In genomic region chr9:89304479-89305188, GRCh38 we compare ENCODE assay signal across 19 cellular contexts. TPM values are rescaled to one million over a fixed set of nuclear protein-coding genes. Genes with fewer than 3 reads are reported as not detected.
DNase-seq lines count a peak whose midpoint lies in the region; ATAC-seq, FAIRE-seq and TF ChIP-seq lines count a peak whose summit lies in the region.
"Had no signal": no experiment of that assay in that cellular context is flagged by ENCODE, and none has a peak within 500 bp of the region (broad histone marks: within the 10 kb centered on the region; RNA-seq: fewer than 3 reads in every experiment).

No MANE protein-coding gene starts in this region.

- no peaks in the 10 kb centered on the region for H3K27me3 Mint-ChIP-seq in Caco-2 (ENCODE audit: insufficient read depth, unreplicated experiment)
- no peaks in the 10 kb centered on the region for H3K27me3 Mint-ChIP-seq in Calu3 (ENCODE audit: unreplicated experiment)

- WGBS in K562 (ENCODE audit: insufficient coverage, low coverage, missing lambda C conversion rate), result 54% methylated on average over 6 of the region's 7 CpGs
- 90% methylated on average over 7 of the region's 7 CpGs for WGBS in right cardiac atrium

- DNase-seq in Caco-2 (peak in 1 of 2 experiments; percentile 43), MV-4-11 (lab: John Stamatoyannopoulos, UW) (peak; percentile 91), K562 (ENCODE audit: extremely low read depth in 1 of 4, low spot score in 3 of 4) (no peak), GM10248 (ENCODE audit: extremely low spot score) (no peak), NCI-H2029 treated with DMSO at 0.1 percent for 48 hours (lab: John Stamatoyannopoulos, UW) (no peak), Calu3 (no peak), right cardiac atrium (no peak)
- DNase-seq: ACHN; activated gamma-delta T cell treated with Interleukin-2 at 50 U/mL for 16 hours; effector CD4-positive, alpha-beta T cell; NCI-H1092; NCI-H2171; NK-92 treated with Interleukin-12 subunit alpha and Interleukin-12 subunit beta, amount 100 ng/mL, for 24 hours; nucleus accumbens; spleen; stomach had no signal

- H3K27ac ChIP-seq in K562 (ENCODE audit: extremely low read depth, low read depth, low read length) (no peak overlapping the region), right cardiac atrium (ENCODE audit: low read length) (no peak overlapping the region)
- H3K27ac ChIP-seq: breast epithelium, SK-N-MC, spleen, stomach had no signal

- peaks cover 9% of the 10 kb centered on the region for H3K9me3 Mint-ChIP-seq in Caco-2 (ENCODE audit: unreplicated experiment)
- no peaks in the 10 kb centered on the region for H3K9me3 Mint-ChIP-seq in Calu3 (ENCODE audit: low read depth, unreplicated experiment)

- no peak overlapping the region for H3K4me3 ChIP-seq in Caco-2 (ENCODE audit: low read depth, low read length)
- H3K4me3 ChIP-seq in K562, result no peak overlapping the region
- H3K4me3 ChIP-seq in right cardiac atrium (ENCODE audit: low read length), result no peak overlapping the region
- H3K4me3 ChIP-seq: breast epithelium, SK-N-MC, spleen, stomach had no signal

- H3K79me2 ChIP-seq in K562 (ENCODE audit: control insufficient read depth, insufficient read depth, low read length), result peaks cover under 1% of the 10 kb centered on the region; the same call in 2 of the 3 replicates

- BruUV-seq in Caco-2 (replicated peaks; lab: Mats Ljungman, UMichigan), result no TSS peak
- no TSS peak for BruUV-seq in K562 (replicated peaks; lab: Mats Ljungman, UMichigan)
- no TSS peak for BruUV-seq in Calu3 (replicated peaks; lab: Mats Ljungman, UMichigan)

- POLR2A ChIA-PET in Caco-2 (lab: Charles Lee), result no interaction called here
- POLR2A ChIA-PET in K562 (lab: Yijun Ruan, JAX), result no interaction called here
- POLR2A ChIA-PET in GM10248 (lab: Yijun Ruan, JAX), result no interaction called here

- CTCF ChIA-PET in Caco-2 (lab: Charles Lee), result no interaction called here
- CTCF ChIA-PET in K562 (lab: Yijun Ruan, JAX; ENCODE audit: low intra/inter-chr PET ratio), result no interaction called here
- CTCF ChIA-PET in GM10248 (lab: Yijun Ruan, JAX), result interaction anchor here (1.6 kb wide), 1 partner anchor 14 kb away, joined by 4 read pairs; the partner anchor contains the start of gene SECISBP2
- CTCF ChIA-PET in Calu3 (lab: Charles Lee), result no interaction called here

- in situ Hi-C loops in K562 (cut with MboI), result no loop called here

- ATAC-seq in GM21529 (IDR thresholded peaks at IDR 0.05; ENCODE audit: unreplicated experiment) (peak; percentile 64), K562 (no peak), right cardiac atrium (no peak)

- H3K4me3 Mint-ChIP-seq in Caco-2 (ENCODE audit: unreplicated experiment) (peak overlapping the region; percentile 33), Calu3 (ENCODE audit: low read depth, unreplicated experiment) (no peak overlapping the region)

- no peak overlapping the region for H2AFZ ChIP-seq in K562 (ENCODE audit: low read depth, low read length)

- H3K36me3 ChIP-seq in Caco-2 (ENCODE audit: control insufficient read depth, insufficient read depth, low read length) (no peaks in the 10 kb centered on the region), K562 (ENCODE audit: control insufficient read depth, insufficient read depth, low read length) (no peaks in the 10 kb centered on the region)
- H3K36me3 ChIP-seq: breast epithelium, spleen, stomach had no signal

- no peak for TF ChIP-seq POLR2A in K562 (conservative IDR thresholded peaks at IDR 0.05)

- TF ChIP-seq CTCF in Caco-2 (IDR thresholded peaks at IDR 0.05; ENCODE audit: insufficient read depth in 1 of 2, low read depth in 1 of 2, low read length in 1 of 2, severe bottlenecking in 1 of 2, unreplicated experiment in 1 of 2) (no peak), K562 (IDR thresholded peaks at IDR 0.05 in 2 of 3, conservative IDR thresholded peaks at IDR 0.05 in 1 of 3; ENCODE audit: insufficient read depth in 2 of 3, low read depth in 1 of 3, low read length in 3 of 3) (no peak), GM10248 (IDR thresholded peaks at IDR 0.05; ENCODE audit: control extremely low read depth, extremely low read depth, low read depth, missing control alignments) (no peak), Calu3 (IDR thresholded peaks at IDR 0.05; ENCODE audit: unreplicated experiment) (no peak)

- no peak for TF ChIP-seq EP300 in K562 (IDR thresholded peaks at IDR 0.05; ENCODE audit: low read length)

- H3K4me1 Mint-ChIP-seq in Caco-2 (ENCODE audit: low read depth, unreplicated experiment) (peaks cover 20% of the 10 kb centered on the region), Calu3 (ENCODE audit: low read depth, unreplicated experiment) (no peaks in the 10 kb centered on the region)

- H3K9ac ChIP-seq in K562 (ENCODE audit: insufficient read depth in 1 of 2, low read depth in 2 of 2, low read length in 2 of 2), result no peak overlapping the region

- H3K4me2 ChIP-seq in K562 (ENCODE audit: insufficient read depth, low read length), result no peak overlapping the region

- no peaks in the 10 kb centered on the region for H3K9me3 ChIP-seq in Caco-2
- H3K9me3 ChIP-seq in K562 (replicated peaks; ENCODE audit: control insufficient read depth, insufficient read depth, low read depth, low read length), result peaks cover 1% of the 10 kb centered on the region
- H3K9me3 ChIP-seq in right cardiac atrium (ENCODE audit: control insufficient read depth, low read length), result no peaks in the 10 kb centered on the region
- H3K9me3 ChIP-seq: breast epithelium, spleen, stomach had no signal

- no peaks in the 10 kb centered on the region for H3K9me1 ChIP-seq in K562 (ENCODE audit: control insufficient read depth, insufficient read depth, low read length)

- H3K36me3 Mint-ChIP-seq in Caco-2 (ENCODE audit: insufficient read depth, unreplicated experiment) (no peaks in the 10 kb centered on the region), Calu3 (ENCODE audit: insufficient read depth, unreplicated experiment) (peaks cover 4% of the 10 kb centered on the region)

- no peak for FAIRE-seq in K562 (lab: Jason Lieb, UNC)

- no peaks in the 10 kb centered on the region for H3K27me3 ChIP-seq in Caco-2 (replicated peaks; ENCODE audit: control insufficient read depth, insufficient read depth, low read length)
- H3K27me3 ChIP-seq in K562 (ENCODE audit: control insufficient read depth in 2 of 2, insufficient read depth in 2 of 2, low read length in 2 of 2), result no peaks in the 10 kb centered on the region
- no peaks in the 10 kb centered on the region for H3K27me3 ChIP-seq in right cardiac atrium (ENCODE audit: control insufficient read depth, insufficient read depth)
- H3K27me3 ChIP-seq: breast epithelium, spleen, stomach had no signal

- H3K4me1 ChIP-seq in Caco-2 (no peaks in the 10 kb centered on the region; the same call in 1 of the 2 replicates), K562 (replicated peaks in 1 of 2; ENCODE audit: control insufficient read depth in 2 of 2, insufficient read depth in 2 of 2, low read length in 2 of 2) (peaks cover 3 to 4% of the 10 kb centered on the region in 2 experiments; a peak in 3 of 5 replicates), right cardiac atrium (ENCODE audit: control insufficient read depth, insufficient read depth, low read length) (peaks cover under 1% of the 10 kb centered on the region)
- H3K4me1 ChIP-seq: breast epithelium had no signal

- H3K27ac Mint-ChIP-seq in Caco-2 (ENCODE audit: unreplicated experiment) (peak overlapping the region; percentile 77), Calu3 (ENCODE audit: unreplicated experiment) (no peak overlapping the region)

- TF ChIP-seq RAD21 in K562 (CRISPR knock-in tag; conservative IDR thresholded peaks at IDR 0.05 in 1 of 2, IDR thresholded peaks at IDR 0.05 in 1 of 2), result no peak

- no peaks in the 10 kb centered on the region for H4K20me1 ChIP-seq in K562 (replicated peaks; ENCODE audit: control insufficient read depth, insufficient read depth, low read length)

- intact Hi-C loops in Caco-2 (cut with micrococcal nuclease; ENCODE audit: unreplicated experiment) (no loop called here), K562 (cut with micrococcal nuclease) (no loop called here), Calu3 (cut with micrococcal nuclease; ENCODE audit: unreplicated experiment) (no loop called here), right cardiac atrium (cut with DNase I) (no loop called here)

RNA-seq across cellular contexts. Expression of gene CKS2, which starts 6.4 kb away (rescaled TPM):
- total RNA-seq in Caco-2 (2022), result 93.8 and 94.1 TPM in 2 replicates
- total RNA-seq in K562 (2011; cell fraction: chromatin; rRNA removed; ENCODE audit: low replicate concordance), result 19.4 and 24.0 TPM in 2 replicates
- total RNA-seq in K562 (2011; cell fraction: nucleolus; rRNA removed), result 23.8 TPM in 2 replicates
- total RNA-seq in K562 (2011; cell fraction: nucleoplasm; rRNA removed), result 42.3 and 44.0 TPM in 2 replicates
- total RNA-seq in K562 (2014; rRNA removed), result 92.9 and 123 TPM in 2 replicates
- 300 and 321 TPM in 2 replicates for total RNA-seq in K562 (2014; rRNA removed; fragmentation: Illumina TruSeq; extraction: Trizol)
- total RNA-seq in K562 (2015; rRNA removed; fragmentation: Illumina TruSeq; extraction: Trizol), result 339 and 348 TPM in 2 replicates
- total RNA-seq in K562 (2021), result 146 and 167 TPM in 2 replicates
- 429 and 448 TPM in 2 replicates for polyA plus RNA-seq in K562 (2011; rRNA removed)
- polyA plus RNA-seq in K562 (2011; cell fraction: cytosol; rRNA removed), result 508 and 550 TPM in 2 replicates
- 67.9 and 138 TPM in 2 replicates for polyA plus RNA-seq in K562 (2011; cell fraction: nucleus; rRNA removed)
- polyA plus RNA-seq in K562 (2012), result 138 and 394 TPM in 2 replicates
- polyA plus RNA-seq in K562 (2014; fragmentation: Illumina TruSeq; extraction: Trizol), result 248 and 256 TPM in 2 replicates
- 100 to 1,000 TPM; 853 to 941 TPM for polyA plus RNA-seq in K562 (2014; fragmentation: Nextera tagmentation; extraction: Ambion mirVana)
- 241 and 319 TPM in 2 replicates for polyA plus RNA-seq in K562 (2014; rRNA removed)
- polyA minus RNA-seq in K562 (2011; rRNA and poly(A)+ RNA removed), result 181 and 187 TPM in 2 replicates
- 77.6 and 77.9 TPM in 2 replicates for polyA minus RNA-seq in K562 (2011; cell fraction: cytosol; rRNA and poly(A)+ RNA removed)
- 18.2 and 31.9 TPM in 2 replicates for polyA minus RNA-seq in K562 (2011; cell fraction: nucleus; rRNA and poly(A)+ RNA removed)
- 99.5 and 116 TPM in 2 replicates for total RNA-seq in Calu3 (2022)
- 1 to 10 TPM; 2.8 to 7.2 (median 4.2) TPM for total RNA-seq in right cardiac atrium
- 11.7 TPM for polyA plus RNA-seq in right cardiac atrium

RNA-seq across cellular contexts. Expression of gene SECISBP2, which starts 13.7 kb away (rescaled TPM):
- total RNA-seq in Caco-2 (2022) (21.0 and 23.2 TPM in 2 replicates), K562 (2014; rRNA removed) (20.1 and 20.6 TPM in 2 replicates), K562 (2014; rRNA removed; fragmentation: Illumina TruSeq; extraction: Trizol) (27.7 and 30.6 TPM in 2 replicates), K562 (2015; rRNA removed; fragmentation: Illumina TruSeq; extraction: Trizol) (25.6 and 26.1 TPM in 2 replicates), K562 (2021) (23.9 and 25.0 TPM in 2 replicates), Calu3 (2022) (25.1 and 27.8 TPM in 2 replicates), right cardiac atrium (10 to 100 TPM; 16.2 to 20.6 (median 17.4) TPM)
- total RNA-seq in K562 (2011; cell fraction: chromatin; rRNA removed; ENCODE audit: low replicate concordance), result 54.0 and 118 TPM in 2 replicates
- total RNA-seq in K562 (2011; cell fraction: nucleolus; rRNA removed), result 25.5 and 35.9 TPM in 2 replicates
- total RNA-seq in K562 (2011; cell fraction: nucleoplasm; rRNA removed), result 63.3 and 77.9 TPM in 2 replicates
- polyA plus RNA-seq in K562 (2011; rRNA removed) (39.7 and 41.6 TPM in 2 replicates), K562 (2014; fragmentation: Illumina TruSeq; extraction: Trizol) (30.8 and 36.0 TPM in 2 replicates), K562 (2014; fragmentation: Nextera tagmentation; extraction: Ambion mirVana) (1 to 10 TPM; 3.2 to 3.9 TPM), K562 (2014; rRNA removed) (26.6 and 31.0 TPM in 2 replicates), right cardiac atrium (14.6 TPM)
- 15.8 and 21.9 TPM in 2 replicates for polyA plus RNA-seq in K562 (2011; cell fraction: cytosol; rRNA removed)
- 56.1 and 71.8 TPM in 2 replicates for polyA plus RNA-seq in K562 (2011; cell fraction: nucleus; rRNA removed)
- 16.4 and 25.8 TPM in 2 replicates for polyA plus RNA-seq in K562 (2012)
- 24.6 and 30.1 TPM in 2 replicates for polyA minus RNA-seq in K562 (2011; rRNA and poly(A)+ RNA removed)
- 9.4 and 14.0 TPM in 2 replicates for polyA minus RNA-seq in K562 (2011; cell fraction: cytosol; rRNA and poly(A)+ RNA removed)
- polyA minus RNA-seq in K562 (2011; cell fraction: nucleus; rRNA and poly(A)+ RNA removed), result 23.8 and 38.4 TPM in 2 replicates
